ENCODE assay signal across 12 cellular contexts in the genomic region with DNA sequence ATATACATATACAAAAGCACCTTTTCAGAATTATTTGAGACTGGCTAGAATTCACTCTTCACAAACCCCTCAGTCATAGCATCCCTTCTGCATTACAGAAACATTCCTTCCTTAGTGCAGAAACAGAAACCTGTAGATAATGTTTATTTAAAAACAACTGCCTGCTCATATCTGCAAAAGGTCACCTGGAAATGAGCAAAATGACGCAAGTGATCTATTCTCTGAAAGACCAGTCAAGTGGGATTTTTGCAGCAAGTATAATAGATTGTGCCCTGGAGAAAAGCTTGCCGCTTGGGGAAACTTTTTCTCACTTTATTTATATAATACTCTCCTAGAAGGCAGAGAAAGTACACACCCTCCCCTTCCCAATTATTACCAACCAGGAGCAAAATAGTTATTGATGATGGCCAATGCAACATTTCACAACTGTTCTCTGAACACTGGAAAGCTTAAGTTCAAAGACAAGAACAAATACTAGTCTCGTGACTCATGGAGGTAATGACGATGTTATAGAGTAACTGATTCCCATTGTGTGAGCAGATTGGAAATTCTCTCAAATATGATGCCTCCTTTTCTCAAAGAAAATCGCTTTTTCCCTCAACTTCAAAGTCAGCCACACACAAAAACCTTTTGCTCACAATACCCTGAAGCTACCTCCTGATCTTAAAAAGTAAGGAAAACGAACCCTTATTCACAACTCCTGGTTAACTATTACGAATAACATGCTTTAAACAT. TPM values are rescaled to one million over a fixed set of nuclear protein-coding genes. Genes with fewer than 3 reads are reported as not detected.
A peak's percentile ranks its signal among the peaks of the same experiment; 100 is the strongest.
DNase-seq lines count a peak whose midpoint lies in the region; ATAC-seq and TF ChIP-seq lines count a peak whose summit lies in the region.
"Had no signal": no experiment of that assay in that cellular context is flagged by ENCODE, and none has a peak within 500 bp of the region (broad histone marks: within the 10 kb centered on the region; RNA-seq: fewer than 3 reads in every experiment).

No MANE protein-coding gene starts in this region.

- peaks cover 6% of the 10 kb centered on the region for H3K36me3 Mint-ChIP-seq in MCF 10A (ENCODE audit: insufficient read depth, unreplicated experiment)

- CTCF ChIA-PET in MCF 10A (lab: Yijun Ruan, JAX), result interaction anchor here (0.6 to 1.8 kb wide), 8 partner anchors 9 to 521 kb away, joined by 3 to 8 read pairs (median 3); no protein-coding TSS in a partner anchor

- TF ChIP-seq CTCF in right atrium auricular region (IDR thresholded peaks at IDR 0.05) (no peak), MCF 10A (IDR thresholded peaks at IDR 0.05; ENCODE audit: unreplicated experiment) (no peak), left lung (IDR thresholded peaks at IDR 0.05) (no peak), vagina (IDR thresholded peaks at IDR 0.05) (no peak)

- H3K36me3 ChIP-seq in right atrium auricular region (no peaks in the 10 kb centered on the region), left lung (no peaks in the 10 kb centered on the region), vagina (no peaks in the 10 kb centered on the region)

- DNase-seq in right atrium auricular region (ENCODE audit: low spot score) (no peak), left cardiac atrium (no peak), MCF 10A (ENCODE audit: unreplicated experiment) (peak; percentile 69), left lung (no peak), vagina (ENCODE audit: extremely low spot score in 2 of 2) (no peak), NCI-H2107 (lab: John Stamatoyannopoulos, UW) (no peak), KBM-7 (no peak)
- DNase-seq: CD4-positive, alpha-beta T cell; NCI-H187 treated with DMSO at 0.1 percent for 48 hours; retina; T-helper 17 cell had no signal

- in situ Hi-C loops in KBM-7 (cut with MboI; ENCODE audit: low pct_unique_long_range_greater_than_20kb, low sequenced_read_pairs), result no loop called here

- peak overlapping the region; percentile 80 for H3K27ac Mint-ChIP-seq in MCF 10A (ENCODE audit: low read depth, unreplicated experiment)
- H3K27ac Mint-ChIP-seq: CD4-positive, alpha-beta T cell; T-helper 17 cell had no signal

- intact Hi-C loops in left cardiac atrium (cut with DNase I), result no loop called here
- intact Hi-C loops in MCF 10A (cut with micrococcal nuclease), result no loop called here
- intact Hi-C loops in left lung (cut with DNase I), result no loop called here
- intact Hi-C loops in vagina (cut with DNase I), result no loop called here

- H3K4me1 ChIP-seq in right atrium auricular region (no peaks in the 10 kb centered on the region), left lung (no peaks in the 10 kb centered on the region), vagina (peaks cover 7% of the 10 kb centered on the region)

- ATAC-seq in left cardiac atrium (no peak), left lung (peak; percentile 47), HG02885 (IDR thresholded peaks at IDR 0.05; ENCODE audit: poor library complexity, unreplicated experiment) (no peak)
- ATAC-seq: T-helper 17 cell had no signal

- POLR2A ChIA-PET in MCF 10A (lab: Yijun Ruan, JAX), result interaction anchor here (0.6 to 1.8 kb wide), 9 partner anchors 30 to 477 kb away, joined by 3 to 11 read pairs (median 4); a partner anchor contains a TSS

- H3K4me3 Mint-ChIP-seq in MCF 10A (ENCODE audit: unreplicated experiment), result peak overlapping the region; percentile 66
- H3K4me3 Mint-ChIP-seq: CD4-positive, alpha-beta T cell; T-helper 17 cell had no signal

- no peaks in the 10 kb centered on the region for H3K27me3 Mint-ChIP-seq in MCF 10A (ENCODE audit: insufficient read depth, unreplicated experiment)
- H3K27me3 Mint-ChIP-seq: CD4-positive, alpha-beta T cell; T-helper 17 cell had no signal

- no peak for TF ChIP-seq POLR2A in vagina (IDR thresholded peaks at IDR 0.05)

- H3K27me3 ChIP-seq in right atrium auricular region (no peaks in the 10 kb centered on the region), left lung (no peaks in the 10 kb centered on the region), vagina (no peaks in the 10 kb centered on the region)

- peaks cover 26% of the 10 kb centered on the region for H3K4me1 Mint-ChIP-seq in MCF 10A (ENCODE audit: insufficient read depth, unreplicated experiment)
- H3K4me1 Mint-ChIP-seq: T-helper 17 cell had no signal

- H3K4me3 ChIP-seq in right atrium auricular region (no peak overlapping the region), left lung (no peak overlapping the region), vagina (no peak overlapping the region)

- peak overlapping the region; percentile 9 to 26 for H3K27ac ChIP-seq in right atrium auricular region
- peak overlapping the region in 1 of 2 donors; percentile 42 for H3K27ac ChIP-seq in left lung
- H3K27ac ChIP-seq in vagina, result peak overlapping the region; percentile 32

- TSS peak; percentile 71 for BruUV-seq in MCF 10A (replicated peaks; lab: Mats Ljungman, UMichigan)

- H3K9me3 Mint-ChIP-seq in MCF 10A (ENCODE audit: unreplicated experiment), result peaks cover 3% of the 10 kb centered on the region
- H3K9me3 Mint-ChIP-seq: CD4-positive, alpha-beta T cell had no signal

- H3K9me3 ChIP-seq in right atrium auricular region (peaks cover 0 to 13% of the 10 kb centered on the region in 2 donors), left lung (no peaks in the 10 kb centered on the region), vagina (no peaks in the 10 kb centered on the region)

RNA-seq across cellular contexts. Expression of a gene that starts 41.2 kb away (rescaled TPM):
- total RNA-seq in right atrium auricular region (1 to 10 TPM; 8.0 to 9.6 TPM), left cardiac atrium (10 to 100 TPM; 11.0 to 25.5 TPM), MCF 10A (2022) (9.7 and 10.0 TPM in 2 replicates), left lung (10 to 100 TPM; 19.3 to 21.9 TPM), vagina (16.2 TPM)
